Comparison of ENCODE assay signal across 24 cellular contexts in the genomic region with DNA sequence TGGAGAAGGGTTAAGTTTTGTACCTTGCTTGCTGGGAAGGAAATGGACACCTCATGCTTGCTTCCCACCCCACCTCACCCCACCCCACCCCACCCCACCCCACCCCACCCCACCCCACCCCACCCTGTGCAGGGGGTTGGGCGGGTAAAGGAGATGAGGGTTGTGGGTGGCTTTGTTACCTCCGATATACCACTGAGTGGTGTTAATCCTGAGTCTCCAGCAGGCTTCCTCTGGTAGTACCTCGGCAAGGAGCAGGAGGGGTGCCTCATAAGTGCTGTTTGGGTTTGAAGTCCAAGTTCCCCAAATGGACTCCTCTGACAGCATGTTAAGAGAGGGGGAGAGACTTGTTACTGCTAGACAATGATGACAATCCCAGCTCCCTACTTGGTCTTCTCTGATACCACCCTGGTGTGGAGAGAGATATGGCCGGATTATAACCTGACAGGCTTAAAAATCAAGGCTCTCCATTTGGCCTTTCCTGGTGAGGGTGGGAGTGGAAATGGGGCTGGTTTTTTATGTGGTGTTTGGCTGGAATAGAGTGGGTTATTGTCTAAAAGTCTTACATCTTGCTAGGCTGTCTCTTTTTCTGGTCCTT. TPM values are rescaled to one million over a fixed set of nuclear protein-coding genes. Genes with fewer than 3 reads are reported as not detected.
DNase-seq lines count a peak whose midpoint lies in the region; ATAC-seq and TF ChIP-seq lines count a peak whose summit lies in the region.
"Had no signal": no experiment of that assay in that cellular context is flagged by ENCODE, and none has a peak within 500 bp of the region (broad histone marks: within the 10 kb centered on the region; RNA-seq: fewer than 3 reads in every experiment).

No MANE protein-coding gene starts in this region.

- no peak overlapping the region for H3K23ac ChIP-seq in H9 (ENCODE audit: insufficient read length, low read depth, low read length)

- DNase-seq in activated T-cell treated with anti-CD3 and anti-CD28 coated beads, Interleukin-2, amount 50 U/mL, for 24 hours: no peak
- DNase-seq in activated T-cell treated with anti-CD3 and anti-CD28 coated beads, Interleukin-2, amount 50 U/mL, for 48 hours: no peak
- no peak for DNase-seq in H9
- DNase-seq in gastrocnemius medialis: no peak
- no peak for DNase-seq in amygdala (lab: John Stamatoyannopoulos, UW)
- no peak for DNase-seq in kidney tubule cell (ENCODE audit: low spot score)
- DNase-seq in activated CD4-positive, CD25-positive, alpha-beta regulatory T cell treated with anti-CD3 and anti-CD28 coated beads, Interleukin-2, amount 50 U/mL, for 72 hours: no peak
- DNase-seq: activated CD4-positive, alpha-beta T cell treated with anti-CD3 and anti-CD28 coated beads for 48 hours; adrenal gland; AML-193; brain microvascular endothelial cell; DMS79; GF-D8; NCI-H1092 treated with DMSO at 0.1 percent for 48 hours; NCI-H1930; NCI-H526 treated with DMSO at 0.1 percent for 48 hours; Peyer's patch; spleen; stimulated activated CD4-positive, alpha-beta T cell treated with anti-CD3 and anti-CD28 coated beads, Interleukin-4, amount 100 ng/mL, for 1 hour; stimulated activated naive CD8-positive, alpha-beta T cell treated with anti-CD3 and anti-CD28 coated beads, Interleukin-15, Interleukin-2, amounts not matched to agents 100 U/mL and 50 U/mL, for 24 hours; thyroid gland had no signal

- H3K9me3 ChIP-seq in H9 (ENCODE audit: control insufficient read depth, low read depth, low read length) (no peaks in the 10 kb centered on the region), gastrocnemius medialis (no peaks in the 10 kb centered on the region)
- H3K9me3 ChIP-seq: adrenal gland, Peyer's patch, right atrium auricular region, spleen, thyroid gland had no signal

- H4K8ac ChIP-seq in H9 (replicated peaks; ENCODE audit: insufficient read length, low read depth, low read length): no peak overlapping the region

- H3K4me1 ChIP-seq in H9 (ENCODE audit: insufficient read depth, low read length) (no peaks in the 10 kb centered on the region), gastrocnemius medialis (peaks cover 57 to 67% of the 10 kb centered on the region in 2 donors)

- no peak overlapping the region for H3K18ac ChIP-seq in H9 (ENCODE audit: insufficient read length, low read depth, low read length)

- no peak overlapping the region for H2BK5ac ChIP-seq in H9 (ENCODE audit: insufficient read length, low read length)

- peaks cover 3% of the 10 kb centered on the region for H3K79me1 ChIP-seq in H9 (ENCODE audit: insufficient read depth, low read depth, low read length, poor library complexity, severe bottlenecking)

- no peak overlapping the region for H3K56ac ChIP-seq in H9 (ENCODE audit: insufficient read length, low read depth, low read length)

- H3K4ac ChIP-seq in H9 (ENCODE audit: low read depth, low read length): no peak overlapping the region

- H3K4me1 Mint-ChIP-seq in activated T-cell treated with anti-CD3 and anti-CD28 coated beads, Interleukin-2, amount 50 U/mL, for 24 hours (ENCODE audit: low read depth): peaks cover 39% of the 10 kb centered on the region
- H3K4me1 Mint-ChIP-seq in H9: peaks cover 11% of the 10 kb centered on the region in 2 experiments

- TF ChIP-seq CTCF in H9 (conservative IDR thresholded peaks at IDR 0.05): no peak
- TF ChIP-seq CTCF in gastrocnemius medialis (IDR thresholded peaks at IDR 0.05 in 4 of 5, conservative IDR thresholded peaks at IDR 0.05 in 1 of 5): no peak

- H3T11ph ChIP-seq in H9 (ENCODE audit: low read length): no peak overlapping the region

- H3K4me3 ChIP-seq in gastrocnemius medialis: no peak overlapping the region
- H3K4me3 ChIP-seq: adrenal gland, coronary artery, Peyer's patch, right atrium auricular region, spleen, thyroid gland had no signal

- H3K4me2 ChIP-seq in H9 (ENCODE audit: insufficient read depth, insufficient read length, low read length): no peak overlapping the region

- peaks cover 28% of the 10 kb centered on the region for H3K36me3 Mint-ChIP-seq in activated T-cell treated with anti-CD3 and anti-CD28 coated beads, Interleukin-2, amount 50 U/mL, for 24 hours (ENCODE audit: low read depth)
- H3K36me3 Mint-ChIP-seq in H9 (ENCODE audit: insufficient read depth in 1 of 3, low read depth in 3 of 3): peaks cover 0 to 10% (median 5%) of the 10 kb centered on the region in 3 experiments; a peak in 4 of 7 replicates

- no peak overlapping the region for H3K4me3 Mint-ChIP-seq in activated T-cell treated with anti-CD3 and anti-CD28 coated beads, Interleukin-2, amount 50 U/mL, for 24 hours
- no peak overlapping the region for H3K4me3 Mint-ChIP-seq in H9

- in situ Hi-C loops in gastrocnemius medialis (cut with MboI; ENCODE audit: low sequenced_read_pairs in 4 of 4): no loop called here

- no peak for TF ChIP-seq POLR2A in gastrocnemius medialis (IDR thresholded peaks at IDR 0.05)

- intact Hi-C loops in gastrocnemius medialis (cut with DNase I; ENCODE audit: low total_unique reads): no loop called here

- no peak overlapping the region for H2BK15ac ChIP-seq in H9 (ENCODE audit: low read depth, low read length)

- H2AFZ ChIP-seq in H9 (ENCODE audit: low read length): no peak overlapping the region

- H2BK20ac ChIP-seq in H9 (ENCODE audit: low read depth, low read length, poor library complexity, severe bottlenecking): no peak overlapping the region

- no peak overlapping the region for H3K9ac ChIP-seq in H9 (ENCODE audit: extremely low read depth, insufficient read length, low read length)

- no peaks in the 10 kb centered on the region for H3K27me3 ChIP-seq in H9 (ENCODE audit: insufficient read depth, low read length)
- H3K27me3 ChIP-seq in gastrocnemius medialis: no peaks in the 10 kb centered on the region
- H3K27me3 ChIP-seq: adrenal gland, brain microvascular endothelial cell, Peyer's patch, right atrium auricular region, spleen, thyroid gland had no signal

- no peak overlapping the region for H4K5ac ChIP-seq in H9 (ENCODE audit: insufficient read length, low read depth, low read length)

- ATAC-seq in esophagus mucosa (peak; percentile 51), gastrocnemius medialis (no peak)
- ATAC-seq: stimulated activated naive CD8-positive, alpha-beta T cell treated with anti-CD3 and anti-CD28 coated beads, Interleukin-15, Interleukin-2, amounts not matched to agents 100 U/mL and 50 U/mL, for 24 hours had no signal

- H4K20me1 ChIP-seq in H9 (ENCODE audit: control insufficient read depth, insufficient read depth, insufficient read length): no peaks in the 10 kb centered on the region

- peak overlapping the region; percentile 74 for H3K27ac Mint-ChIP-seq in activated T-cell treated with anti-CD3 and anti-CD28 coated beads, Interleukin-2, amount 50 U/mL, for 24 hours
- H3K27ac Mint-ChIP-seq in H9: peak overlapping the region in 2 of 3 experiments; percentile 90; a peak in 5 of 7 replicates

- no peak overlapping the region for H3K27ac ChIP-seq in H9 (ENCODE audit: insufficient read length, low read depth, low read length)
- H3K27ac ChIP-seq in gastrocnemius medialis: peak overlapping the region; percentile 4 to 85 (median 51)
- H3K27ac ChIP-seq: adrenal gland, brain microvascular endothelial cell, coronary artery, Peyer's patch, right atrium auricular region, spleen, thyroid gland had no signal

- H2BK12ac ChIP-seq in H9 (ENCODE audit: insufficient read length, low read depth, low read length): no peak overlapping the region

- H3K27me3 Mint-ChIP-seq in activated T-cell treated with anti-CD3 and anti-CD28 coated beads, Interleukin-2, amount 50 U/mL, for 24 hours: no peaks in the 10 kb centered on the region
- H3K27me3 Mint-ChIP-seq in H9 (ENCODE audit: low read depth): no peaks in the 10 kb centered on the region

- no peak overlapping the region for H4K91ac ChIP-seq in H9 (ENCODE audit: insufficient read length, low read depth, low read length)

- no peaks in the 10 kb centered on the region; the same call in 1 of the 2 replicates for H3K79me2 ChIP-seq in H9 (ENCODE audit: insufficient read depth, low read length)

- no peak overlapping the region for H2AK5ac ChIP-seq in H9 (ENCODE audit: insufficient read length, low read length)

- no peaks in the 10 kb centered on the region for H3K9me3 Mint-ChIP-seq in activated T-cell treated with anti-CD3 and anti-CD28 coated beads, Interleukin-2, amount 50 U/mL, for 24 hours
- no peaks in the 10 kb centered on the region for H3K9me3 Mint-ChIP-seq in H9

- WGBS in H9 (ENCODE audit: extremely low coverage, insufficient read length, low lambda C conversion rate): no CpG with 5 or more reads among the region's 4 CpGs

- no peak overlapping the region for H2BK120ac ChIP-seq in H9 (ENCODE audit: low read depth, low read length, poor library complexity, severe bottlenecking)

- H3K14ac ChIP-seq in H9 (ENCODE audit: insufficient read depth, low read length): no peak overlapping the region

- peaks cover 0 to 5% of the 10 kb centered on the region in 2 donors for H3K36me3 ChIP-seq in gastrocnemius medialis
- H3K36me3 ChIP-seq: thyroid gland had no signal

- H3K23me2 ChIP-seq in H9 (ENCODE audit: insufficient read length, low read depth, low read length, poor library complexity, severe bottlenecking): no peaks in the 10 kb centered on the region

RNA-seq across cellular contexts. Expression of a gene that starts 11.7 kb away (rescaled TPM):
- 16.7 and 18.8 TPM in 2 replicates for total RNA-seq in H9 (2021)
- 29.6 TPM for total RNA-seq in esophagus mucosa
- total RNA-seq in gastrocnemius medialis: 100 to 1,000 TPM in 1 of 4 donors, 10 to 100 TPM in 3; 46.2 to 125 (median 68.9) TPM
